8 cellular contexts compared by ENCODE assay signal in the genomic region with DNA sequence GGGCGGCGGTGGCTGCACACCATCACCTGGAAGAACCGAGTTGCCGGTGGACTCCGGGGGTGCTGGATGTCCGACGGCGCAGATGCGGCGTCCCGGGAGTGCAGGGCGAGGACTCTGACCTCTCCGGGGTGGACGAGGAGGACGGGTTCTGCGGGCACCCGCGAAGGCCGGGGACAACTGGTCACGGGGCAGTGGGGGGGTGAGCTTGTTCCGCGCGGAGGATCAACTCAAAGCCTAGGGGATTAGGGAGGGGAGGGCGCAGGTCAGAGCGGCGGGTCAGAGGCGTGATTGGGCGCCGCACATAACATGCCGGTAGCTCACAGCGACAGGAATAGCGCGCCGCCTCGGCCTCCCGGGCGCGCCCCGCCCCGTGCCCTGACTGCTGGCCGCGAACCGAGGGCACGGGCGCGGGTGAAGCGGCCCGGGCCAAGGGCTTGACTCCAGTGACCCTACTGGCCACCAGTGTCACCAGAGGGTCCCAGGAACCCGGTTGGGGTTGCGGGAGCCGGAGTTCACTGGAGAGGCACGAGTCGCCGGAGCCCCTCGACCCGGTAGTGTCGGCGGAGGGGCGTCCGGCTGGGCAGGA. TPM values are rescaled to one million over a fixed set of nuclear protein-coding genes. Genes with fewer than 3 reads are reported as not detected.
DNase-seq lines count a peak whose midpoint lies in the region; ATAC-seq and TF ChIP-seq lines count a peak whose summit lies in the region.

A gene with protein sequence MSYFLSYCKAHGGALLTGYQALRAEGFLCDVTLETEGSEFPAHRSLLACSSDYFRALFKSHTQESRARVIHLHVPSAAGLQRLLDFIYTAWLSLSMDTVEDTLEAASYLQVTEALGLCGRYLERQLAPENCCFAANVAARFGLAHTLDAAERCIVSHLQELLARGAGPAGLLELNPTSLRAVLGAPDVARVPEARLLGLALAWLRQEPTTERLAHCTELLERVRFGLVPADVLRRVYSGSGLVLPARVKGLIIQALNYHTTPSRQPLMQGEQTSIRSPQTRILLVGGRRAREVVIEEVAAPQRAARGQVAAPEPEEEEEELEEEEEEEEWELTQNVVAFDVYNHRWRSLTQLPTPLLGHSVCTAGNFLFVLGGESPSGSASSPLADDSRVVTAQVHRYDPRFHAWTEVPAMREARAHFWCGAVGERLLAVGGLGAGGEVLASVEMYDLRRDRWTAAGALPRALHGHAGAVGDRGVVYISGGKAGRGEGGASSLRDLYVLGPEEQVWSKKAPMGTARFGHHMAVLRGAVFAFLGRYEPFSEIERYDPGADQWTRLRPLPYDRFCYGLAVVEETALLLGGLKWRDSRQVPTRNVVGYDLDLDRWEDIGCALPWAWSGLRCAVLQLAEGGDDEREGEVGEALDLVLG (minus strand): TSS at position 179 of the 586 bp plus-strand sequence. CDS start 542 bp downstream, outside the sequence.

- H3K27ac ChIP-seq in SK-N-SH (ENCODE audit: low read depth in 2 of 2, low read length in 1 of 2): no peak within 1 kb of the TSS

- WGBS in SK-N-SH (ENCODE audit: low lambda C conversion rate): 89% methylated on average over 37 of the region's 60 CpGs

- TF ChIP-seq EP300 in SK-N-SH (IDR thresholded peaks at IDR 0.05; ENCODE audit: borderline replicate concordance in 1 of 2, low read depth in 1 of 2, low read length in 1 of 2): no peak

- no peak for TF ChIP-seq RAD21 in SK-N-SH (IDR thresholded peaks at IDR 0.05; ENCODE audit: low read length)

- H3K4me1 ChIP-seq in SK-N-SH (ENCODE audit: control insufficient read depth in 1 of 2, insufficient read depth in 2 of 2, low read depth in 1 of 2, low read length in 1 of 2): no peaks in the 10 kb centered on the region

- H3K36me3 Mint-ChIP-seq in activated naive CD4-positive, alpha-beta T cell treated with anti-CD3 and anti-CD28 coated beads, Interleukin-2, amount 10 ng/mL, durations not matched to agents 7 days and 5 days: peaks cover 4% of the 10 kb centered on the region

- no peak within 1 kb of the TSS for H2AFZ ChIP-seq in SK-N-SH (ENCODE audit: low read depth)

- H3K9me3 ChIP-seq in SK-N-SH: no peaks in the 10 kb centered on the region

- H3K79me2 ChIP-seq in SK-N-SH (ENCODE audit: insufficient read depth): no peaks in the 10 kb centered on the region

- no peaks in the 10 kb centered on the region for H3K27me3 ChIP-seq in SK-N-SH (ENCODE audit: insufficient read depth)

- H3K36me3 ChIP-seq in SK-N-SH (replicated peaks in 1 of 2; ENCODE audit: control insufficient read depth in 1 of 2, insufficient read depth in 2 of 2, low read length in 1 of 2): no peaks in the 10 kb centered on the region

- ATAC-seq in SK-N-SH treated with all-trans-retinoic acid at 6 μM for 48 hours: no peak
- ATAC-seq in stimulated activated naive CD8-positive, alpha-beta T cell treated with anti-CD3 and anti-CD28 coated beads, Interleukin-15, amount 100 ng/mL, for 72 hours: peak; percentile 69

- no peak within 1 kb of the TSS for H3K4me2 ChIP-seq in SK-N-SH

- H3F3A ChIP-seq in SK-N-SH (replicated peaks; ENCODE audit: insufficient read depth): no peaks in the 10 kb centered on the region

- no peak for TF ChIP-seq CTCF in SK-N-SH (IDR thresholded peaks at IDR 0.05)

- DNase-seq in SK-N-SH (peak; percentile 14), iPS-NIHi11 (ENCODE audit: low spot score) (peak; percentile 32), NCI-H446 treated with DMSO at 0.1 percent for 48 hours (lab: John Stamatoyannopoulos, UW) (no peak), DMS153 (lab: John Stamatoyannopoulos, UW) (no peak), HK-2 (ENCODE audit: unreplicated experiment) (no peak)
- DNase-seq in activated naive CD4-positive, alpha-beta T cell treated with anti-CD3 and anti-CD28 coated beads, Interleukin-2, amount 10 ng/mL, durations not matched to agents 7 days and 5 days: peak; percentile 29
- DNase-seq in stimulated activated naive CD8-positive, alpha-beta T cell treated with anti-CD3 and anti-CD28 coated beads, Interleukin-15, amount 100 ng/mL, for 72 hours: peak; percentile 14 to 21

- H4K20me1 ChIP-seq in SK-N-SH (ENCODE audit: insufficient read depth): no peaks in the 10 kb centered on the region

- H3K9me2 ChIP-seq in SK-N-SH: no peaks in the 10 kb centered on the region

- POLR2A ChIA-PET in SK-N-SH (lab: Yijun Ruan, JAX): no interaction called here

- H3K9me3 Mint-ChIP-seq in activated naive CD4-positive, alpha-beta T cell treated with anti-CD3 and anti-CD28 coated beads, Interleukin-2, amount 10 ng/mL, durations not matched to agents 7 days and 5 days: no peaks in the 10 kb centered on the region
- no peaks in the 10 kb centered on the region for H3K9me3 Mint-ChIP-seq in stimulated activated naive CD8-positive, alpha-beta T cell treated with anti-CD3 and anti-CD28 coated beads, Interleukin-15, amount 100 ng/mL, for 72 hours

- peaks cover 9% of the 10 kb centered on the region for H3K4me1 Mint-ChIP-seq in activated naive CD4-positive, alpha-beta T cell treated with anti-CD3 and anti-CD28 coated beads, Interleukin-2, amount 10 ng/mL, durations not matched to agents 7 days and 5 days
- peaks cover 12% of the 10 kb centered on the region for H3K4me1 Mint-ChIP-seq in stimulated activated naive CD8-positive, alpha-beta T cell treated with anti-CD3 and anti-CD28 coated beads, Interleukin-15, amount 100 ng/mL, for 72 hours

- H3K27ac Mint-ChIP-seq in activated naive CD4-positive, alpha-beta T cell treated with anti-CD3 and anti-CD28 coated beads, Interleukin-2, amount 10 ng/mL, durations not matched to agents 7 days and 5 days: peak within 1 kb of the TSS; percentile 28
- peak within 1 kb of the TSS in 1 of 2 donors; percentile 86 for H3K27ac Mint-ChIP-seq in stimulated activated naive CD8-positive, alpha-beta T cell treated with anti-CD3 and anti-CD28 coated beads, Interleukin-15, amount 100 ng/mL, for 72 hours

- H3K9ac ChIP-seq in SK-N-SH: no peak within 1 kb of the TSS

- peaks cover 20% of the 10 kb centered on the region for H3K27me3 Mint-ChIP-seq in activated naive CD4-positive, alpha-beta T cell treated with anti-CD3 and anti-CD28 coated beads, Interleukin-2, amount 10 ng/mL, durations not matched to agents 7 days and 5 days
- H3K27me3 Mint-ChIP-seq in stimulated activated naive CD8-positive, alpha-beta T cell treated with anti-CD3 and anti-CD28 coated beads, Interleukin-15, amount 100 ng/mL, for 72 hours: peaks cover 8% of the 10 kb centered on the region

- H3K4me3 ChIP-seq in SK-N-SH (ENCODE audit: low read depth in 2 of 2, low read length in 1 of 2): no peak within 1 kb of the TSS

- H3K4me3 Mint-ChIP-seq in activated naive CD4-positive, alpha-beta T cell treated with anti-CD3 and anti-CD28 coated beads, Interleukin-2, amount 10 ng/mL, durations not matched to agents 7 days and 5 days: peak within 1 kb of the TSS; percentile 65
- H3K4me3 Mint-ChIP-seq in stimulated activated naive CD8-positive, alpha-beta T cell treated with anti-CD3 and anti-CD28 coated beads, Interleukin-15, amount 100 ng/mL, for 72 hours: peak within 1 kb of the TSS; percentile 76 to 82

- CTCF ChIA-PET in SK-N-SH (lab: Yijun Ruan, JAX): no interaction called here
- CTCF ChIA-PET in activated naive CD4-positive, alpha-beta T cell treated with anti-CD3 and anti-CD28 coated beads, Interleukin-2, amount 10 ng/mL, durations not matched to agents 7 days and 5 days (lab: Charles Lee): no interaction called here

TF ChIP-seq in SK-N-SH, 30 proteins besides CTCF, POLR2A, EP300 and RAD21:
- no peak for TF ChIP-seq CHD2 (IDR thresholded peaks at IDR 0.05; ENCODE audit: low read length, partially characterized antibody)
- TF ChIP-seq TAF1 (IDR thresholded peaks at IDR 0.05; ENCODE audit: borderline replicate concordance, low read depth, low read length): no peak
- no peak for TF ChIP-seq USF2 (IDR thresholded peaks at IDR 0.05; ENCODE audit: borderline replicate concordance, low read depth, low read length)
- TF ChIP-seq RXRA (IDR thresholded peaks at IDR 0.05; ENCODE audit: borderline replicate concordance, low read depth): no peak
- TF ChIP-seq SIN3A (IDR thresholded peaks at IDR 0.05; ENCODE audit: borderline replicate concordance, low read depth, low read length): no peak
- TF ChIP-seq GATA2 (CRISPR knock-in tag; IDR thresholded peaks at IDR 0.05): no peak
- no peak for TF ChIP-seq RFX5 (IDR thresholded peaks at IDR 0.05; ENCODE audit: low read length)

TF ChIP-seq in SK-N-SH treated with all-trans-retinoic acid at 6 μM for 48 hours, 23 proteins besides CTCF, POLR2A, EP300 and RAD21 (continues in another document):
- TF ChIP-seq ISL1 (CRISPR knock-in tag; IDR thresholded peaks at IDR 0.05) (no peak), ZNF8 (CRISPR knock-in tag; IDR thresholded peaks at IDR 0.05) (no peak), CSDC2 (CRISPR knock-in tag; IDR thresholded peaks at IDR 0.05) (no peak), ZC3H10 (CRISPR knock-in tag; IDR thresholded peaks at IDR 0.05) (no peak), PPARA (CRISPR knock-in tag; IDR thresholded peaks at IDR 0.05; ENCODE audit: borderline replicate concordance) (no peak), ZFP30 (CRISPR knock-in tag; IDR thresholded peaks at IDR 0.05) (no peak), OSR1 (CRISPR knock-in tag; IDR thresholded peaks at IDR 0.05) (no peak), RARB (CRISPR knock-in tag; IDR thresholded peaks at IDR 0.05) (no peak), ZNF565 (CRISPR knock-in tag; conservative IDR thresholded peaks at IDR 0.05; ENCODE audit: low read depth) (no peak), ESRRG (CRISPR knock-in tag; IDR thresholded peaks at IDR 0.05) (no peak), GLIS3 (CRISPR knock-in tag; IDR thresholded peaks at IDR 0.05) (no peak), TCF4 (CRISPR knock-in tag; IDR thresholded peaks at IDR 0.05; ENCODE audit: borderline replicate concordance) (no peak), CSRNP3 (CRISPR knock-in tag; IDR thresholded peaks at IDR 0.05) (no peak)

RNA-seq across cellular contexts. Expression of the gene that starts here (rescaled TPM):
- polyA plus RNA-seq in SK-N-SH (2012; rRNA removed): not detected in 2 replicates
- polyA plus RNA-seq in SK-N-SH (2012; cell fraction: cytosol; rRNA removed): not detected in 2 replicates
- not detected in 2 replicates for polyA plus RNA-seq in SK-N-SH (2012; cell fraction: nucleus; rRNA removed)

Comparison
In these comparisons a context has a peak if more than half of its experiments do, and no peak if none do; other contexts are left out.
1. Peak in DNase-seq in SK-N-SH; RNA of the gene not detected or under 1 TPM.
2. DNase-seq: peak in activated naive CD4-positive, alpha-beta T cell treated with anti-CD3 and anti-CD28 coated beads, Interleukin-2, amount 10 ng/mL, durations not matched to agents 7 days and 5 days (single experiment), iPS-NIHi11 (single experiment) and stimulated activated naive CD8-positive, alpha-beta T cell treated with anti-CD3 and anti-CD28 coated beads, Interleukin-15, amount 100 ng/mL, for 72 hours (2 of 2); none in NCI-H446 treated with DMSO at 0.1 percent for 48 hours (single experiment), DMS153 (single experiment) and HK-2 (single experiment).